ENCODE assay signal across 8 cellular contexts in genomic region chr19:53394974-53395839, GRCh38. TPM values are rescaled to one million over a fixed set of nuclear protein-coding genes. Genes with fewer than 3 reads are reported as not detected.
A peak's percentile ranks its signal among the peaks of the same experiment; 100 is the strongest.
DNase-seq lines count a peak whose midpoint lies in the region; ATAC-seq, FAIRE-seq and TF ChIP-seq lines count a peak whose summit lies in the region.

Gene ZNF765 (plus strand): TSS chr19:53395149. CDS start chr19:53398016, 2,867 bp downstream.

- 0% methylated on average over 54 to 58 of the region's 58 CpGs for WGBS in psoas muscle, 3 donors
- WGBS in urinary bladder = under 1% methylated on average over 58 of the region's 58 CpGs

- H3K9me3 ChIP-seq in right atrium auricular region (no peaks in the 10 kb centered on the region), psoas muscle (no peaks in the 10 kb centered on the region)

- H3K27me3 ChIP-seq in right atrium auricular region = no peaks in the 10 kb centered on the region
- no peaks in the 10 kb centered on the region for H3K27me3 ChIP-seq in psoas muscle (ENCODE audit: insufficient read depth in 3 of 3, low read length in 2 of 3)

- peak; percentile 81 for FAIRE-seq in GM12891 (lab: Jason Lieb, UNC)

- H3K4me1 ChIP-seq in right atrium auricular region = peaks cover 0 to 15% of the 10 kb centered on the region in 2 donors
- peaks cover 5% of the 10 kb centered on the region for H3K4me1 ChIP-seq in psoas muscle
- H3K4me1 ChIP-seq in urinary bladder (ENCODE audit: insufficient read depth) = no peaks in the 10 kb centered on the region

- peak; percentile 80 for TF ChIP-seq POLR2A in GM12891 (IDR thresholded peaks at IDR 0.05; ENCODE audit: low read depth, low read length)

- ATAC-seq in HG02798 (IDR thresholded peaks at IDR 0.05; ENCODE audit: poor library complexity, unreplicated experiment) = peak; percentile 90
- ATAC-seq in psoas muscle = peak; percentile 100

- H3K36me3 ChIP-seq in right atrium auricular region (peaks cover 8% of the 10 kb centered on the region), psoas muscle (ENCODE audit: insufficient read depth in 1 of 2, low read depth in 1 of 2) (peaks cover 0 to 26% of the 10 kb centered on the region in 2 donors), urinary bladder (ENCODE audit: insufficient read depth) (no peaks in the 10 kb centered on the region)

- H3K27ac ChIP-seq in right atrium auricular region (peak within 1 kb of the TSS; percentile 64 to 76), psoas muscle (peak within 1 kb of the TSS; percentile 57), urinary bladder (ENCODE audit: low read depth) (peak within 1 kb of the TSS; percentile 75)

- intact Hi-C loops in T-helper 1 cell treated with Interleukin-12 subunit alpha and Interleukin-12 subunit beta and Interleukin-4 antibody, amounts not matched to agents 30 ng/mL and 1 ng/mL, for 36 hours (cut with micrococcal nuclease) = loop anchor here (1.0 kb wide), 11 partner anchors 30 to 1224 kb away; partner anchors contain the start of genes ZNF160, ZNF320, ZNF525 and ZNF761
- intact Hi-C loops in psoas muscle (cut with DNase I) = loop anchor here in 1 of 2 donors (5.0 to 10.0 kb wide), 4 partner anchors 37 to 290 kb away; partner anchors contain the start of genes ZNF160, ZNF665, ZNF761 and ZNF813

- TF ChIP-seq CTCF in right atrium auricular region (IDR thresholded peaks at IDR 0.05) (peak; percentile 34 to 59), psoas muscle (IDR thresholded peaks at IDR 0.05) (peak; percentile 43)

- H3K4me3 ChIP-seq in right atrium auricular region = peak within 1 kb of the TSS; percentile 70 to 77
- peak within 1 kb of the TSS; percentile 87 for H3K4me3 ChIP-seq in psoas muscle
- peak within 1 kb of the TSS; percentile 65 for H3K4me3 ChIP-seq in urinary bladder (ENCODE audit: low read depth, low read length)

- DNase-seq in GM12891 (ENCODE audit: insufficient read length, low spot score) (peak; percentile 80), NCI-H146 (lab: John Stamatoyannopoulos, UW) (peak; percentile 96), amygdala (lab: John Stamatoyannopoulos, UW) (peak; percentile 2 to 93 (median 82)), right atrium auricular region (ENCODE audit: low spot score) (peak; percentile 95), psoas muscle (peak; percentile 94 to 96)

TF ChIP-seq in GM12891, 5 proteins besides CTCF, POLR2A, EP300 and RAD21:
- TF ChIP-seq POLR2AphosphoS5 (IDR thresholded peaks at IDR 0.05; ENCODE audit: low read depth, low read length) (peak; percentile 72; the same call in 1 of the 2 replicates), SPI1 (IDR thresholded peaks at IDR 0.05; ENCODE audit: low read depth, low read length) (no peak)

RNA-seq across cellular contexts. Expression of gene ZNF765, which starts in this region (rescaled TPM):
- polyA plus RNA-seq in GM12891 (2012; ENCODE audit: low read depth, missing spikeins) = 3.6 TPM
- total RNA-seq in T-helper 1 cell treated with Interleukin-12 subunit alpha and Interleukin-12 subunit beta and Interleukin-4 antibody, amounts not matched to agents 30 ng/mL and 1 ng/mL, for 36 hours = 10.2 and 13.7 TPM in 2 replicates
- 1 to 10 TPM; 2.3 to 4.2 TPM for total RNA-seq in right atrium auricular region
- 1 to 10 TPM; 1.8 to 2.9 (median 2.6) TPM for total RNA-seq in psoas muscle
- polyA plus RNA-seq in psoas muscle = 1 to 10 TPM; 1.5 to 8.3 (median 2.3) TPM
- 32.5 TPM for total RNA-seq in urinary bladder
- 5.7 TPM for polyA plus RNA-seq in urinary bladder

Comparison
In these comparisons a context has a peak if more than half of its experiments do, and no peak if none do; other contexts are left out.
1. Peak in every context shown above with its lines: DNase-seq, ATAC-seq, H3K4me3 ChIP-seq and H3K27ac ChIP-seq.